ENCODE assay signal across 16 cellular contexts in the genomic region with DNA sequence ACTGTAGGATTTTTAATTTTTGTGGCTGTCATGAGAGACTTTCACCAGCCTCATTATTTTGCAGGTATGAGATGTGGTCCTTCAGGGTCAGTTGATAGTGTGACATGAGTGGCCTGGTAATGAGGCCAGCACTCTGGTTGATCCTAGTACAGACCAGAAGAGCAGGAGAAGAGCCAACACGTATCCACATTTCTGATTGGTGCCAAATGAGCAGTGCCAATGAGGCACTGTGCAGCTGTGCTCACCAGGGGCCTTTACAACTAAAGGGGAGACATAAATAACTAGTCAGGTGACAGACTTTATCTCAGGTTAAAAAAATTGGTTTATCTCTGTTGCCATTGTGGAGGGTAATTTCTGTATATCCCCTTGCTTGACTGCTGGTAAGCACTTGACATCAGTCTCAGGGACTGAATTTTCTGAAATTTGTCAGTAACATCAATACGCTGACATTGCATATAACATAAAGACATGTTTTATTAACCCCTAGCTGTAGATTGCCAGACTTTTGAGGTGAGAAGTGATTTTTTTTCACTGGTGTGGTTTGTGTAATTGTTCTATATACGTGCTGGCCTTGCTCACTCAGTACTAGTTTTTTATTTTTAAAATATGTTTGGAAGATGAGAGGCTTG.
DNase-seq lines count a peak whose midpoint lies in the region; ATAC-seq lines count a peak whose summit lies in the region.
"Had no signal": no experiment of that assay in that cellular context is flagged by ENCODE, and none has a peak within 500 bp of the region (broad histone marks: within the 10 kb centered on the region; RNA-seq: fewer than 3 reads in every experiment).

No MANE protein-coding gene starts in this region.

- peak overlapping the region; percentile 16 for H3K27ac Mint-ChIP-seq in activated T-helper 17 cell treated with anti-CD3 and anti-CD28 coated beads, Interleukin-2, amount 50 U/mL, for 72 hours
- no peak overlapping the region for H3K27ac Mint-ChIP-seq in stimulated activated naive CD8-positive, alpha-beta T cell treated with anti-CD3 and anti-CD28 coated beads, Interleukin-15, amount 100 ng/mL, for 72 hours
- H3K27ac Mint-ChIP-seq: activated naive CD4-positive, alpha-beta T cell treated with anti-CD3 and anti-CD28 coated beads, Interleukin-2, amount 10 ng/mL, durations not matched to agents 7 days and 5 days; T-cell had no signal

- no peaks in the 10 kb centered on the region for H3K36me3 ChIP-seq in subcutaneous abdominal adipose tissue (ENCODE audit: control insufficient read depth in 5 of 5, insufficient read depth in 5 of 5, low read length in 5 of 5)

- H3K27me3 ChIP-seq in right cardiac atrium (ENCODE audit: control insufficient read depth, insufficient read depth) (no peaks in the 10 kb centered on the region), subcutaneous abdominal adipose tissue (ENCODE audit: control insufficient read depth in 5 of 5, insufficient read depth in 4 of 5, low read length in 5 of 5) (no peaks in the 10 kb centered on the region)

- H3K9ac ChIP-seq in subcutaneous abdominal adipose tissue (ENCODE audit: low read length in 5 of 5): no peak overlapping the region

- no peaks in the 10 kb centered on the region for H3K9me3 ChIP-seq in right cardiac atrium (ENCODE audit: control insufficient read depth, low read length)
- no peaks in the 10 kb centered on the region for H3K9me3 ChIP-seq in subcutaneous abdominal adipose tissue (ENCODE audit: control insufficient read depth in 5 of 5, low read length in 5 of 5)

- H3K36me3 Mint-ChIP-seq in activated T-helper 17 cell treated with anti-CD3 and anti-CD28 coated beads, Interleukin-2, amount 50 U/mL, for 72 hours (ENCODE audit: low read depth): no peaks in the 10 kb centered on the region
- H3K36me3 Mint-ChIP-seq: activated naive CD4-positive, alpha-beta T cell treated with anti-CD3 and anti-CD28 coated beads, Interleukin-2, amount 10 ng/mL, durations not matched to agents 7 days and 5 days; CD8-positive, alpha-beta T cell; T-cell had no signal

- H3K4me3 ChIP-seq in right cardiac atrium (ENCODE audit: low read length) (no peak overlapping the region), subcutaneous abdominal adipose tissue (ENCODE audit: low read depth in 1 of 5, low read length in 5 of 5) (no peak overlapping the region)

- peak; percentile 13 for DNase-seq in NCI-H2171 treated with DMSO at 0.1 percent for 48 hours (lab: John Stamatoyannopoulos, UW)
- DNase-seq in NCI-H2171 (lab: John Stamatoyannopoulos, UW): no peak
- DNase-seq in right cardiac atrium: no peak
- DNase-seq in stimulated activated naive CD8-positive, alpha-beta T cell treated with anti-CD3 and anti-CD28 coated beads, Interleukin-15, amount 100 ng/mL, for 72 hours: no peak
- DNase-seq in RPMI8226: no peak
- DNase-seq: activated naive CD4-positive, alpha-beta T cell treated with anti-CD3 and anti-CD28 coated beads, Interleukin-2, amount 10 ng/mL, durations not matched to agents 7 days and 5 days; caudate nucleus; CD8-positive, alpha-beta T cell; GDM1; islet precursor cell; NCI-H524; T-cell had no signal

- H3K4me1 ChIP-seq in right cardiac atrium (ENCODE audit: control insufficient read depth, insufficient read depth, low read length) (peaks cover 38% of the 10 kb centered on the region), subcutaneous abdominal adipose tissue (ENCODE audit: control insufficient read depth in 5 of 5, insufficient read depth in 5 of 5, low read length in 5 of 5) (peaks cover 18 to 84% (median 78%) of the 10 kb centered on the region in 5 donors)

- H3K27me3 Mint-ChIP-seq in activated T-helper 17 cell treated with anti-CD3 and anti-CD28 coated beads, Interleukin-2, amount 50 U/mL, for 72 hours: no peaks in the 10 kb centered on the region
- H3K27me3 Mint-ChIP-seq in stimulated activated naive CD8-positive, alpha-beta T cell treated with anti-CD3 and anti-CD28 coated beads, Interleukin-15, amount 100 ng/mL, for 72 hours: no peaks in the 10 kb centered on the region
- H3K27me3 Mint-ChIP-seq: activated naive CD4-positive, alpha-beta T cell treated with anti-CD3 and anti-CD28 coated beads, Interleukin-2, amount 10 ng/mL, durations not matched to agents 7 days and 5 days; T-cell had no signal

- H3K9me3 Mint-ChIP-seq in activated T-helper 17 cell treated with anti-CD3 and anti-CD28 coated beads, Interleukin-2, amount 50 U/mL, for 72 hours: no peaks in the 10 kb centered on the region
- no peaks in the 10 kb centered on the region for H3K9me3 Mint-ChIP-seq in stimulated activated naive CD8-positive, alpha-beta T cell treated with anti-CD3 and anti-CD28 coated beads, Interleukin-15, amount 100 ng/mL, for 72 hours
- H3K9me3 Mint-ChIP-seq: activated naive CD4-positive, alpha-beta T cell treated with anti-CD3 and anti-CD28 coated beads, Interleukin-2, amount 10 ng/mL, durations not matched to agents 7 days and 5 days; CD8-positive, alpha-beta T cell; T-cell had no signal

- peaks cover 28% of the 10 kb centered on the region for H3K4me1 Mint-ChIP-seq in activated T-helper 17 cell treated with anti-CD3 and anti-CD28 coated beads, Interleukin-2, amount 50 U/mL, for 72 hours
- peaks cover 28% of the 10 kb centered on the region for H3K4me1 Mint-ChIP-seq in stimulated activated naive CD8-positive, alpha-beta T cell treated with anti-CD3 and anti-CD28 coated beads, Interleukin-15, amount 100 ng/mL, for 72 hours

- H3K27ac ChIP-seq in right cardiac atrium (ENCODE audit: low read length) (peak overlapping the region; percentile 56), subcutaneous abdominal adipose tissue (ENCODE audit: low read depth, low read length) (peak overlapping the region; percentile 97)

- no peak for ATAC-seq in activated T-helper 17 cell treated with anti-CD3 and anti-CD28 coated beads, Interleukin-2, amount 50 U/mL, for 72 hours (replicated peaks)
- ATAC-seq in right cardiac atrium: peak in 1 of 2 donors; percentile 37
- no peak for ATAC-seq in HG03108 (IDR thresholded peaks at IDR 0.05; ENCODE audit: unreplicated experiment)
- no peak for ATAC-seq in stimulated activated naive CD8-positive, alpha-beta T cell treated with anti-CD3 and anti-CD28 coated beads, Interleukin-15, amount 100 ng/mL, for 72 hours
- ATAC-seq: activated CD4-positive, CD25-positive, alpha-beta regulatory T cell treated with anti-CD3 and anti-CD28 coated beads, Interleukin-2, amount 50 U/mL, for 24 hours; CD8-positive, alpha-beta T cell; T-cell had no signal

- 52% methylated on average over 3 of the region's 3 CpGs for WGBS in right cardiac atrium

- no peak overlapping the region for H3K4me3 Mint-ChIP-seq in activated T-helper 17 cell treated with anti-CD3 and anti-CD28 coated beads, Interleukin-2, amount 50 U/mL, for 72 hours
- no peak overlapping the region for H3K4me3 Mint-ChIP-seq in stimulated activated naive CD8-positive, alpha-beta T cell treated with anti-CD3 and anti-CD28 coated beads, Interleukin-15, amount 100 ng/mL, for 72 hours
- H3K4me3 Mint-ChIP-seq: activated naive CD4-positive, alpha-beta T cell treated with anti-CD3 and anti-CD28 coated beads, Interleukin-2, amount 10 ng/mL, durations not matched to agents 7 days and 5 days; CD8-positive, alpha-beta T cell; T-cell had no signal

- intact Hi-C loops in right cardiac atrium (cut with DNase I): no loop called here
